ENCODE assay signal across 1 cellular context in the genomic region with DNA sequence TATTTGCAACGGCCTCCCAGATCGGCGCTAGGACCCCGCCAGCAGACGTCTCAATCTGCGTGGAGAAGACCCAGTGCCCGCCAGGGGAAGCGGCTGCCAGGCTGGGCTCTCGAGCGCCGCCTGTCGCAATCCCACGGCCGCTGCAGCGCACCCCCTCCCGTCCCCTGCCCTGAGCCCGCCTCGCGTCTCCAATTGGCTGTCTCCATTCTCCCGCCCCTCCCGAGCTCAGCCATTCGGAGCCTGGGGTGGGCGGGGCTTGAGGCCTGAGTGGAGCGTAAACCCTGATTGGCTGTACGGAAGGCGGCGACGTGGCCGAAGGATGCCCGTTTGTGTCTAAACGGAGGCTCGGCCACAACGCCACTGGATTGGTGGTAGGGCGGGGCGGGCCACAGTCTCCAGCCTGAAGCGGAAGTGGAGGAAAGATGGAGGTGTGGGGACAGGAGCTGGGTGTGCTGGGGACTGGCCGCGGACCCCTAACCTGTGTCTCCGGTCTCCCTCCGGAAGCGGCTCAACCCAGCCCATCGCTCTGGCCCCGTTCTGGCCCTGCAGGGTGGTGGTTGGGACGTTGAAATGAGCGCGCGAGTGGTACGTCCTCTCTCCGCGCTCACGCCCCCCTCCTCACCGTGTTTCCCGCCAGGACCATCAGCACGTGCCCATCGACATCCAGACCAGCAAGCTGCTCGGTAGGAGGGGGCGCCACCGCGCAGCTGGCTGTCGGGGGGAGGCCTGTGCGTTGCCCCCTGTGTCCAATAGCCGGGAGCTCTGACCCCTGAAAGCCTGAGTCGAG.
TF ChIP-seq lines count a peak whose summit lies in the region.

A gene with protein sequence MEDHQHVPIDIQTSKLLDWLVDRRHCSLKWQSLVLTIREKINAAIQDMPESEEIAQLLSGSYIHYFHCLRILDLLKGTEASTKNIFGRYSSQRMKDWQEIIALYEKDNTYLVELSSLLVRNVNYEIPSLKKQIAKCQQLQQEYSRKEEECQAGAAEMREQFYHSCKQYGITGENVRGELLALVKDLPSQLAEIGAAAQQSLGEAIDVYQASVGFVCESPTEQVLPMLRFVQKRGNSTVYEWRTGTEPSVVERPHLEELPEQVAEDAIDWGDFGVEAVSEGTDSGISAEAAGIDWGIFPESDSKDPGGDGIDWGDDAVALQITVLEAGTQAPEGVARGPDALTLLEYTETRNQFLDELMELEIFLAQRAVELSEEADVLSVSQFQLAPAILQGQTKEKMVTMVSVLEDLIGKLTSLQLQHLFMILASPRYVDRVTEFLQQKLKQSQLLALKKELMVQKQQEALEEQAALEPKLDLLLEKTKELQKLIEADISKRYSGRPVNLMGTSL (plus strand): TSS at position 389 of the 787 bp plus-strand sequence. CDS start 34 bp downstream, at position 423.

TF ChIP-seq in HepG2, 621 proteins besides CTCF, POLR2A, EP300 and RAD21 (continued from another document and continues in another):
- TF ChIP-seq, protein P1, sequence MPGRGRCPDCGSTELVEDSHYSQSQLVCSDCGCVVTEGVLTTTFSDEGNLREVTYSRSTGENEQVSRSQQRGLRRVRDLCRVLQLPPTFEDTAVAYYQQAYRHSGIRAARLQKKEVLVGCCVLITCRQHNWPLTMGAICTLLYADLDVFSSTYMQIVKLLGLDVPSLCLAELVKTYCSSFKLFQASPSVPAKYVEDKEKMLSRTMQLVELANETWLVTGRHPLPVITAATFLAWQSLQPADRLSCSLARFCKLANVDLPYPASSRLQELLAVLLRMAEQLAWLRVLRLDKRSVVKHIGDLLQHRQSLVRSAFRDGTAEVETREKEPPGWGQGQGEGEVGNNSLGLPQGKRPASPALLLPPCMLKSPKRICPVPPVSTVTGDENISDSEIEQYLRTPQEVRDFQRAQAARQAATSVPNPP (CRISPR knock-in tag; IDR thresholded peaks at IDR 0.05) = peak; percentile 97
- TF ChIP-seq, protein P2, sequence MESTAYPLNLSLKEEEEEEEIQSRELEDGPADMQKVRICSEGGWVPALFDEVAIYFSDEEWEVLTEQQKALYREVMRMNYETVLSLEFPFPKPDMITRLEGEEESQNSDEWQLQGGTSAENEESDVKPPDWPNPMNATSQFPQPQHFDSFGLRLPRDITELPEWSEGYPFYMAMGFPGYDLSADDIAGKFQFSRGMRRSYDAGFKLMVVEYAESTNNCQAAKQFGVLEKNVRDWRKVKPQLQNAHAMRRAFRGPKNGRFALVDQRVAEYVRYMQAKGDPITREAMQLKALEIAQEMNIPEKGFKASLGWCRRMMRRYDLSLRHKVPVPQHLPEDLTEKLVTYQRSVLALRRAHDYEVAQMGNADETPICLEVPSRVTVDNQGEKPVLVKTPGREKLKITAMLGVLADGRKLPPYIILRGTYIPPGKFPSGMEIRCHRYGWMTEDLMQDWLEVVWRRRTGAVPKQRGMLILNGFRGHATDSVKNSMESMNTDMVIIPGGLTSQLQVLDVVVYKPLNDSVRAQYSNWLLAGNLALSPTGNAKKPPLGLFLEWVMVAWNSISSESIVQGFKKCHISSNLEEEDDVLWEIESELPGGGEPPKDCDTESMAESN (CRISPR knock-in tag; conservative IDR thresholded peaks at IDR 0.05) = peak; percentile 96
- peak; percentile 76; the same call in 1 of the 2 replicates for TF ChIP-seq GFI1 (CRISPR knock-in tag; IDR thresholded peaks at IDR 0.05; ENCODE audit: borderline replicate concordance)
- TF ChIP-seq SMAD1 (CRISPR knock-in tag; IDR thresholded peaks at IDR 0.05; ENCODE audit: borderline replicate concordance, low read depth) = peak; percentile 98
- peak; percentile 92 for TF ChIP-seq SMAD9 (CRISPR knock-in tag; IDR thresholded peaks at IDR 0.05)
- TF ChIP-seq ZC3H4 (CRISPR knock-in tag; IDR thresholded peaks at IDR 0.05; ENCODE audit: borderline replicate concordance) = peak; percentile 85
- TF ChIP-seq, protein P3, sequence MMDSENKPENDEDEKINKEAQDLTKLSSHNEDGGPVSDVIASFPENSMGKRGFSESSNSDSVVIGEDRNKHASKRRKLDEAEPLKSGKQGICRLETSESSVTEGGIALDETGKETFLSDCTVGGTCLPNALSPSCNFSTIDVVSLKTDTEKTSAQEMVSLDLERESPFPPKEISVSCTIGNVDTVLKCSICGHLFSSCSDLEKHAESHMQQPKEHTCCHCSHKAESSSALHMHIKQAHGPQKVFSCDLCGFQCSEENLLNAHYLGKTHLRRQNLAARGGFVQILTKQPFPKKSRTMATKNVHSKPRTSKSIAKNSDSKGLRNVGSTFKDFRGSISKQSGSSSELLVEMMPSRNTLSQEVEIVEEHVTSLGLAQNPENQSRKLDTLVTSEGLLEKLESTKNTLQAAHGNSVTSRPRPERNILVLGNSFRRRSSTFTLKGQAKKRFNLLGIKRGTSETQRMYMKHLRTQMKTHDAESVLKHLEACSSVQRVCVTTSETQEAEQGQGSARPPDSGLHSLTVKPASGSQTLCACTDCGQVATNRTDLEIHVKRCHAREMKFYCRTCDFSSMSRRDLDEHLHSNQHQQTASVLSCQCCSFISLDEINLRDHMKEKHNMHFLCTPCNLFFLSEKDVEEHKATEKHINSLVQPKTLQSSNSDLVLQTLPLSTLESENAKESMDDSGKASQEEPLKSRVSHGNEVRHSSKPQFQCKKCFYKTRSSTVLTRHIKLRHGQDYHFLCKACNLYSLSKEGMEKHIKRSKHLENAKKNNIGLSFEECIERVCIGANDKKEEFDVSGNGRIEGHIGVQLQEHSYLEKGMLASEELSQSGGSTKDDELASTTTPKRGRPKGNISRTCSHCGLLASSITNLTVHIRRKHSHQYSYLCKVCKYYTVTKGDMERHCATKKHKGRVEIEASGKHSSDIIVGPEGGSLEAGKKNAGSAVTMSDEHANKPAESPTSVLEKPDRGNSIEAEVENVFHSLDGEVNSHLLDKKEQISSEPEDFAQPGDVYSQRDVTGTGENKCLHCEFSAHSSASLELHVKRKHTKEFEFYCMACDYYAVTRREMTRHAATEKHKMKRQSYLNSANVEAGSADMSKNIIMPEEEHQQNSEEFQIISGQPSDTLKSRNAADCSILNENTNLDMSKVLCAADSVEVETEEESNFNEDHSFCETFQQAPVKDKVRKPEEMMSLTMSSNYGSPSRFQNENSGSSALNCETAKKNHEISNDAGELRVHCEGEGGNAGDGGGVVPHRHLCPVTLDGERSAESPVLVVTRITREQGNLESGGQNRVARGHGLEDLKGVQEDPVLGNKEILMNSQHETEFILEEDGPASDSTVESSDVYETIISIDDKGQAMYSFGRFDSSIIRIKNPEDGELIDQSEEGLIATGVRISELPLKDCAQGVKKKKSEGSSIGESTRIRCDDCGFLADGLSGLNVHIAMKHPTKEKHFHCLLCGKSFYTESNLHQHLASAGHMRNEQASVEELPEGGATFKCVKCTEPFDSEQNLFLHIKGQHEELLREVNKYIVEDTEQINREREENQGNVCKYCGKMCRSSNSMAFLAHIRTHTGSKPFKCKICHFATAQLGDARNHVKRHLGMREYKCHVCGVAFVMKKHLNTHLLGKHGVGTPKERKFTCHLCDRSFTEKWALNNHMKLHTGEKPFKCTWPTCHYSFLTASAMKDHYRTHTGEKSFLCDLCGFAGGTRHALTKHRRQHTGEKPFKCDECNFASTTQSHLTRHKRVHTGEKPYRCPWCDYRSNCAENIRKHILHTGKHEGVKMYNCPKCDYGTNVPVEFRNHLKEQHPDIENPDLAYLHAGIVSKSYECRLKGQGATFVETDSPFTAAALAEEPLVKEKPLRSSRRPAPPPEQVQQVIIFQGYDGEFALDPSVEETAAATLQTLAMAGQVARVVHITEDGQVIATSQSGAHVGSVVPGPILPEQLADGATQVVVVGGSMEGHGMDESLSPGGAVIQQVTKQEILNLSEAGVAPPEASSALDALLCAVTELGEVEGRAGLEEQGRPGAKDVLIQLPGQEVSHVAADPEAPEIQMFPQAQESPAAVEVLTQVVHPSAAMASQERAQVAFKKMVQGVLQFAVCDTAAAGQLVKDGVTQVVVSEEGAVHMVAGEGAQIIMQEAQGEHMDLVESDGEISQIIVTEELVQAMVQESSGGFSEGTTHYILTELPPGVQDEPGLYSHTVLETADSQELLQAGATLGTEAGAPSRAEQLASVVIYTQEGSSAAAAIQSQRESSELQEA (CRISPR knock-in tag; IDR thresholded peaks at IDR 0.05; ENCODE audit: not compliant biosample characterization) = peak; percentile 94
- TF ChIP-seq, protein P4, sequence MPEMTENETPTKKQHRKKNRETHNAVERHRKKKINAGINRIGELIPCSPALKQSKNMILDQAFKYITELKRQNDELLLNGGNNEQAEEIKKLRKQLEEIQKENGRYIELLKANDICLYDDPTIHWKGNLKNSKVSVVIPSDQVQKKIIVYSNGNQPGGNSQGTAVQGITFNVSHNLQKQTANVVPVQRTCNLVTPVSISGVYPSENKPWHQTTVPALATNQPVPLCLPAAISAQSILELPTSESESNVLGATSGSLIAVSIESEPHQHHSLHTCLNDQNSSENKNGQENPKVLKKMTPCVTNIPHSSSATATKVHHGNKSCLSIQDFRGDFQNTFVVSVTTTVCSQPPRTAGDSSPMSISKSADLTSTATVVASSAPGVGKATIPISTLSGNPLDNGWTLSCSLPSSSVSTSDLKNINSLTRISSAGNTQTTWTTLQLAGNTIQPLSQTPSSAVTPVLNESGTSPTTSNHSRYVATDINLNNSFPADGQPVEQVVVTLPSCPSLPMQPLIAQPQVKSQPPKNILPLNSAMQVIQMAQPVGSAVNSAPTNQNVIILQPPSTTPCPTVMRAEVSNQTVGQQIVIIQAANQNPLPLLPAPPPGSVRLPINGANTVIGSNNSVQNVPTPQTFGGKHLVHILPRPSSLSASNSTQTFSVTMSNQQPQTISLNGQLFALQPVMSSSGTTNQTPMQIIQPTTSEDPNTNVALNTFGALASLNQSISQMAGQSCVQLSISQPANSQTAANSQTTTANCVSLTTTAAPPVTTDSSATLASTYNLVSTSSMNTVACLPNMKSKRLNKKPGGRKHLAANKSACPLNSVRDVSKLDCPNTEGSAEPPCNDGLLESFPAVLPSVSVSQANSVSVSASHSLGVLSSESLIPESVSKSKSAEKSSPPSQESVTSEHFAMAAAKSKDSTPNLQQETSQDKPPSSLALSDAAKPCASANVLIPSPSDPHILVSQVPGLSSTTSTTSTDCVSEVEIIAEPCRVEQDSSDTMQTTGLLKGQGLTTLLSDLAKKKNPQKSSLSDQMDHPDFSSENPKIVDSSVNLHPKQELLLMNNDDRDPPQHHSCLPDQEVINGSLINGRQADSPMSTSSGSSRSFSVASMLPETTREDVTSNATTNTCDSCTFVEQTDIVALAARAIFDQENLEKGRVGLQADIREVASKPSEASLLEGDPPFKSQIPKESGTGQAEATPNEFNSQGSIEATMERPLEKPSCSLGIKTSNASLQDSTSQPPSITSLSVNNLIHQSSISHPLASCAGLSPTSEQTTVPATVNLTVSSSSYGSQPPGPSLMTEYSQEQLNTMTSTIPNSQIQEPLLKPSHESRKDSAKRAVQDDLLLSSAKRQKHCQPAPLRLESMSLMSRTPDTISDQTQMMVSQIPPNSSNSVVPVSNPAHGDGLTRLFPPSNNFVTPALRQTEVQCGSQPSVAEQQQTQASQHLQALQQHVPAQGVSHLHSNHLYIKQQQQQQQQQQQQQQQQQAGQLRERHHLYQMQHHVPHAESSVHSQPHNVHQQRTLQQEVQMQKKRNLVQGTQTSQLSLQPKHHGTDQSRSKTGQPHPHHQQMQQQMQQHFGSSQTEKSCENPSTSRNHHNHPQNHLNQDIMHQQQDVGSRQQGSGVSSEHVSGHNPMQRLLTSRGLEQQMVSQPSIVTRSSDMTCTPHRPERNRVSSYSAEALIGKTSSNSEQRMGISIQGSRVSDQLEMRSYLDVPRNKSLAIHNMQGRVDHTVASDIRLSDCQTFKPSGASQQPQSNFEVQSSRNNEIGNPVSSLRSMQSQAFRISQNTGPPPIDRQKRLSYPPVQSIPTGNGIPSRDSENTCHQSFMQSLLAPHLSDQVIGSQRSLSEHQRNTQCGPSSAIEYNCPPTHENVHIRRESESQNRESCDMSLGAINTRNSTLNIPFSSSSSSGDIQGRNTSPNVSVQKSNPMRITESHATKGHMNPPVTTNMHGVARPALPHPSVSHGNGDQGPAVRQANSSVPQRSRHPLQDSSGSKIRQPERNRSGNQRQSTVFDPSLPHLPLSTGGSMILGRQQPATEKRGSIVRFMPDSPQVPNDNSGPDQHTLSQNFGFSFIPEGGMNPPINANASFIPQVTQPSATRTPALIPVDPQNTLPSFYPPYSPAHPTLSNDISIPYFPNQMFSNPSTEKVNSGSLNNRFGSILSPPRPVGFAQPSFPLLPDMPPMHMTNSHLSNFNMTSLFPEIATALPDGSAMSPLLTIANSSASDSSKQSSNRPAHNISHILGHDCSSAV (CRISPR knock-in tag; IDR thresholded peaks at IDR 0.05; ENCODE audit: borderline replicate concordance) = 0 out of 2 replicates have a peak, but pooled peaks have one; percentile 75
- TF ChIP-seq, protein P5, sequence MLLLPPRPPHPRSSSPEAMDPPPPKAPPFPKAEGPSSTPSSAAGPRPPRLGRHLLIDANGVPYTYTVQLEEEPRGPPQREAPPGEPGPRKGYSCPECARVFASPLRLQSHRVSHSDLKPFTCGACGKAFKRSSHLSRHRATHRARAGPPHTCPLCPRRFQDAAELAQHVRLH (CRISPR knock-in tag; IDR thresholded peaks at IDR 0.05; ENCODE audit: borderline replicate concordance, low read depth) = peak; percentile 87
- TF ChIP-seq DMAP1 (CRISPR knock-in tag; IDR thresholded peaks at IDR 0.05) = peak; percentile 92
- TF ChIP-seq NFYC (CRISPR knock-in tag; IDR thresholded peaks at IDR 0.05) = peak; percentile 97
- TF ChIP-seq, protein P6, sequence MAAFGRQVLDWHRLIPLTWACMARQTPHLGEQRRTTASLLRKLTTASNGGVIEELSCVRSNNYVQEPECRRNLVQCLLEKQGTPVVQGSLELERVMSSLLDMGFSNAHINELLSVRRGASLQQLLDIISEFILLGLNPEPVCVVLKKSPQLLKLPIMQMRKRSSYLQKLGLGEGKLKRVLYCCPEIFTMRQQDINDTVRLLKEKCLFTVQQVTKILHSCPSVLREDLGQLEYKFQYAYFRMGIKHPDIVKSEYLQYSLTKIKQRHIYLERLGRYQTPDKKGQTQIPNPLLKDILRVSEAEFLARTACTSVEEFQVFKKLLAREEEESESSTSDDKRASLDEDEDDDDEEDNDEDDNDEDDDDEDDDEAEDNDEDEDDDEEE (CRISPR knock-in tag; IDR thresholded peaks at IDR 0.05) = peak; percentile 99
- TF ChIP-seq, protein P7, sequence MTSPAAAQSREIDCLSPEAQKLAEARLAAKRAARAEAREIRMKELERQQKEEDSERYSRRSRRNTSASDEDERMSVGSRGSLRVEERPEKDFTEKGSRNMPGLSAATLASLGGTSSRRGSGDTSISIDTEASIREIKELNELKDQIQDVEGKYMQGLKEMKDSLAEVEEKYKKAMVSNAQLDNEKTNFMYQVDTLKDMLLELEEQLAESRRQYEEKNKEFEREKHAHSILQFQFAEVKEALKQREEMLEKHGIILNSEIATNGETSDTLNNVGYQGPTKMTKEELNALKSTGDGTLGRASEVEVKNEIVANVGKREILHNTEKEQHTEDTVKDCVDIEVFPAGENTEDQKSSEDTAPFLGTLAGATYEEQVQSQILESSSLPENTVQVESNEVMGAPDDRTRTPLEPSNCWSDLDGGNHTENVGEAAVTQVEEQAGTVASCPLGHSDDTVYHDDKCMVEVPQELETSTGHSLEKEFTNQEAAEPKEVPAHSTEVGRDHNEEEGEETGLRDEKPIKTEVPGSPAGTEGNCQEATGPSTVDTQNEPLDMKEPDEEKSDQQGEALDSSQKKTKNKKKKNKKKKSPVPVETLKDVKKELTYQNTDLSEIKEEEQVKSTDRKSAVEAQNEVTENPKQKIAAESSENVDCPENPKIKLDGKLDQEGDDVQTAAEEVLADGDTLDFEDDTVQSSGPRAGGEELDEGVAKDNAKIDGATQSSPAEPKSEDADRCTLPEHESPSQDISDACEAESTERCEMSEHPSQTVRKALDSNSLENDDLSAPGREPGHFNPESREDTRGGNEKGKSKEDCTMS (CRISPR knock-in tag; conservative IDR thresholded peaks at IDR 0.05) = no peak
- no peak; the same call in none of the 2 replicates for TF ChIP-seq HDAC2 (CRISPR knock-in tag; IDR thresholded peaks at IDR 0.05)
- peak; percentile 87 for TF ChIP-seq ZNF101 (CRISPR knock-in tag; IDR thresholded peaks at IDR 0.05; ENCODE audit: borderline replicate concordance, low read depth)
- peak; percentile 87 for TF ChIP-seq ZNF292 (CRISPR knock-in tag; IDR thresholded peaks at IDR 0.05; ENCODE audit: borderline replicate concordance, low read depth)
- TF ChIP-seq TRIM24 (CRISPR knock-in tag; IDR thresholded peaks at IDR 0.05) = peak; percentile 81
- peak; percentile 98 for TF ChIP-seq ARNT2 (CRISPR knock-in tag; IDR thresholded peaks at IDR 0.05; ENCODE audit: low read depth)
